Comparison of ENCODE assay signal across 8 cellular contexts in the genomic region with DNA sequence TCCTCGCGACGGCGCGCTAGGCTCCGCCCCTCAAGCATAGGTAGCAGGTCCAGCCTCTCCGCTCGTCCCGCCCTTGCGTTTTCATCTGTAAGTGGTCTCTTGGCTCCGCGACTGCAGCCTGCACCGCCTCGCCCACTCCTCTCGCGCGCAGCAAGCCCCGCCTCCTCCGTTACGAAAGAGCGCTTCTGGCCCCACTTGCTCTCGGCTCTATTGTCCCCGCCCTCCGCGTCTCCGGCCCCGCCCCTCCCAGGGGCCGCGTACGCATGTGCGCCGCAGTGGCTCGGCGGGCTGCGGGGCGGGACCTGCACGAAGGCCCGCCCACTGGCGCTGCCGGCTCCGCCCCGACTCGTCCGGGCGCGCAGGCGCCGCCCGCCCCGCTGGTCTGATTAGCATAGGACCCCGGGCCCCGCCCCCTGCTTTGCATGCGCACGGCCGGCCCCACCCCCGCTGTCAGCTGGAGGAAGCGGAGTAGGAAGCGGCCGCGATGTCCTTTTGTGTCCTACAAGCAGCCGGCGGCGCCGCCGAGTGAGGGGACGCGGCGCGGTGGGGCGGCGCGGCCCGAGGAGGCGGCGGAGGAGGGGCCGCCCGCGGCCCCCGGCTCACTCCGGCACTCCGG. TPM values are rescaled to one million over a fixed set of nuclear protein-coding genes. Genes with fewer than 3 reads are reported as not detected.
DNase-seq lines count a peak whose midpoint lies in the region; ATAC-seq lines count a peak whose summit lies in the region.

A gene (plus strand): TSS at position 450 of the 616 bp plus-strand sequence. CDS start 1,656 bp downstream, outside the sequence.

- H3K9ac ChIP-seq in HUES48 (ENCODE audit: low read depth, low read length) (peak within 1 kb of the TSS; percentile 87), NT2/D1 (ENCODE audit: insufficient read length, low read depth) (peak within 1 kb of the TSS; percentile 97), mesenchymal stem cell (ENCODE audit: low read length) (peak within 1 kb of the TSS; percentile 90)

- DNase-seq in Caki2 (ENCODE audit: low read depth): peak; percentile 97
- DNase-seq in NT2/D1 (ENCODE audit: low read depth, low spot score): peak; percentile 98
- DNase-seq in activated CD8-positive, alpha-beta memory T cell treated with anti-CD3 and anti-CD28 coated beads for 48 hours (ENCODE audit: low read depth in 2 of 3, low spot score in 2 of 3): peak; percentile 98 to 100 (median 99)
- peak; percentile 98 to 99 (median 99) for DNase-seq in effector memory CD8-positive, alpha-beta T cell
- peak; percentile 97 for DNase-seq in mesenchymal stem cell
- DNase-seq in stimulated activated CD8-positive, alpha-beta memory T cell treated with anti-CD3 and anti-CD28 coated beads, Interleukin-12 subunit alpha, Interleukin-12 subunit beta, amount 100 ng/mL, for 24 hours (ENCODE audit: extremely low read depth): peak; percentile 100

- peak within 1 kb of the TSS; percentile 97 to 98 for H3K4me3 Mint-ChIP-seq in effector memory CD8-positive, alpha-beta T cell

- H3K36me3 Mint-ChIP-seq in effector memory CD8-positive, alpha-beta T cell (ENCODE audit: insufficient read depth): peaks cover 30% of the 10 kb centered on the region

- H2BK12ac ChIP-seq in mesenchymal stem cell (ENCODE audit: low read length in 2 of 2): peak within 1 kb of the TSS; percentile 41 to 61

- no peak within 1 kb of the TSS for H2BK5ac ChIP-seq in mesenchymal stem cell (ENCODE audit: low read depth, low read length, poor library complexity, severe bottlenecking)

- H3K9me3 ChIP-seq in HUES48 (ENCODE audit: control insufficient read depth, insufficient read depth, low read length) (no peaks in the 10 kb centered on the region), NT2/D1 (ENCODE audit: insufficient read depth, low read length) (no peaks in the 10 kb centered on the region), mesenchymal stem cell (ENCODE audit: control insufficient read depth, low read length) (no peaks in the 10 kb centered on the region)

- H3K27me3 ChIP-seq in HUES48 (ENCODE audit: control insufficient read depth, insufficient read depth, low read length): peaks cover 17% of the 10 kb centered on the region
- peaks cover 15% of the 10 kb centered on the region for H3K27me3 ChIP-seq in NT2/D1 (ENCODE audit: insufficient read depth, insufficient read length)
- peaks cover 7 to 8% of the 10 kb centered on the region in 2 experiments for H3K27me3 ChIP-seq in mesenchymal stem cell (ENCODE audit: control insufficient read depth in 1 of 2, insufficient read depth in 1 of 2, low read length in 2 of 2)

- H3K4me2 ChIP-seq in mesenchymal stem cell (ENCODE audit: low read length, poor library complexity, severe bottlenecking): peak within 1 kb of the TSS; percentile 99

- H3K27ac Mint-ChIP-seq in effector memory CD8-positive, alpha-beta T cell: peak within 1 kb of the TSS; percentile 94 to 96

- in situ Hi-C loops in Caki2 (cut with HindIII; ENCODE audit: low pct_unique_long_range_greater_than_20kb, low sequenced_read_pairs): no loop called here

- peak within 1 kb of the TSS; percentile 74 for H2AFZ ChIP-seq in mesenchymal stem cell (ENCODE audit: low read depth, low read length)

- under 1% methylated on average over 66 of the region's 81 CpGs for WGBS in mesenchymal stem cell

- peak within 1 kb of the TSS; percentile 77 for H2BK15ac ChIP-seq in mesenchymal stem cell (ENCODE audit: low read depth, poor library complexity, severe bottlenecking)

- H3K4ac ChIP-seq in mesenchymal stem cell (ENCODE audit: low read depth in 1 of 2, low read length in 2 of 2): peak within 1 kb of the TSS; percentile 39 to 83

- no peaks in the 10 kb centered on the region for H3K9me3 Mint-ChIP-seq in effector memory CD8-positive, alpha-beta T cell

- H3K36me3 ChIP-seq in HUES48 (ENCODE audit: control insufficient read depth, insufficient read depth, low read length): peaks cover 9% of the 10 kb centered on the region
- H3K36me3 ChIP-seq in NT2/D1 (ENCODE audit: insufficient read depth, insufficient read length, low read length): peaks cover 10% of the 10 kb centered on the region
- H3K36me3 ChIP-seq in mesenchymal stem cell (ENCODE audit: control insufficient read depth in 1 of 2, insufficient read depth in 2 of 2, low read depth in 1 of 2, low read length in 2 of 2): no peaks in the 10 kb centered on the region

- H3K4me1 ChIP-seq in HUES48 (ENCODE audit: control insufficient read depth, insufficient read depth, low read length) (peaks cover 14% of the 10 kb centered on the region; the same call in 1 of the 2 replicates), NT2/D1 (ENCODE audit: insufficient read depth, insufficient read length) (peaks cover 22% of the 10 kb centered on the region), mesenchymal stem cell (ENCODE audit: control insufficient read depth, insufficient read depth, low read depth, low read length) (peaks cover 25% of the 10 kb centered on the region)

- peak within 1 kb of the TSS; percentile 80 for H3K4me3 ChIP-seq in HUES48 (ENCODE audit: low read depth, low read length)
- peak within 1 kb of the TSS; percentile 82 for H3K4me3 ChIP-seq in NT2/D1 (ENCODE audit: insufficient read length, low read depth)
- H3K4me3 ChIP-seq in mesenchymal stem cell (ENCODE audit: insufficient read depth in 1 of 2, low read depth in 1 of 2, low read length in 2 of 2): peak within 1 kb of the TSS; percentile 80 to 83

- H3K23ac ChIP-seq in mesenchymal stem cell (ENCODE audit: low read length in 2 of 2): peak within 1 kb of the TSS in 1 of 2 experiments; percentile 79

- peaks cover 7 to 10% of the 10 kb centered on the region in 2 donors for H3K27me3 Mint-ChIP-seq in effector memory CD8-positive, alpha-beta T cell

- peak within 1 kb of the TSS; percentile 81 to 85 for H3K18ac ChIP-seq in mesenchymal stem cell (ENCODE audit: low read depth in 1 of 2, low read length in 2 of 2)

- peak within 1 kb of the TSS; percentile 93 for H4K8ac ChIP-seq in mesenchymal stem cell (ENCODE audit: low read length)

- H3K79me1 ChIP-seq in mesenchymal stem cell (replicated peaks; ENCODE audit: low read length, poor library complexity, severe bottlenecking): peaks cover 13% of the 10 kb centered on the region

- H4K91ac ChIP-seq in mesenchymal stem cell (ENCODE audit: low read length): peak within 1 kb of the TSS; percentile 87

- peaks cover 24 to 26% of the 10 kb centered on the region in 2 donors for H3K4me1 Mint-ChIP-seq in effector memory CD8-positive, alpha-beta T cell (ENCODE audit: low read depth in 2 of 2)

- peak; percentile 69 for ATAC-seq in GM21423 (IDR thresholded peaks at IDR 0.05; ENCODE audit: unreplicated experiment)
- ATAC-seq in effector memory CD8-positive, alpha-beta T cell (replicated peaks): peak; percentile 68

- H3K27ac ChIP-seq in HUES48 (ENCODE audit: low read depth, low read length) (peak within 1 kb of the TSS; percentile 100), mesenchymal stem cell (ENCODE audit: low read length, poor library complexity, severe bottlenecking) (peak within 1 kb of the TSS; percentile 76)

- peak within 1 kb of the TSS; percentile 64 for H2BK120ac ChIP-seq in mesenchymal stem cell (ENCODE audit: low read depth, low read length)

- H2AK5ac ChIP-seq in mesenchymal stem cell (ENCODE audit: low read length, severe bottlenecking): peak within 1 kb of the TSS; percentile 27

- peak within 1 kb of the TSS in 1 of 2 experiments; percentile 96 for H3K14ac ChIP-seq in mesenchymal stem cell (ENCODE audit: low read length in 2 of 2)

RNA-seq across cellular contexts. Expression of the gene that starts here (rescaled TPM):
- 38.8 and 48.7 TPM in 2 replicates for total RNA-seq in Caki2 (2014; rRNA removed; shearing (Covaris generic); ENCODE audit: low replicate concordance)
- 10.7 TPM for polyA plus RNA-seq in mesenchymal stem cell (2013, experiment 1 of 2)
- 10.7 TPM for polyA plus RNA-seq in mesenchymal stem cell (2013, experiment 2 of 2)

Comparison
In these comparisons a context has a peak if more than half of its experiments do, and no peak if none do; other contexts are left out.
1. Peak in every context shown above with its lines: DNase-seq, ATAC-seq, H3K4me3 ChIP-seq and H3K27ac ChIP-seq.